In genomic region chr1:100769906-100770646, GRCh38 we compare ENCODE assay signal across 15 cellular contexts. TPM values are rescaled to one million over a fixed set of nuclear protein-coding genes. Genes with fewer than 3 reads are reported as not detected.
"Had no signal": no experiment of that assay in that cellular context is flagged by ENCODE, and none has a peak within 500 bp of the region (broad histone marks: within the 10 kb centered on the region; RNA-seq: fewer than 3 reads in every experiment).

No MANE protein-coding gene starts in this region.

- H3K4me1 ChIP-seq: ascending aorta, stomach, thyroid gland, uterus had no signal

- H3K27me3 ChIP-seq: ascending aorta, stomach, thyroid gland, uterus had no signal

- H3K4me3 ChIP-seq: ascending aorta, stomach, thyroid gland, uterus had no signal

- DNase-seq: activated CD4-positive, alpha-beta memory T cell treated with anti-CD3 and anti-CD28 coated beads for 36 hours; activated CD4-positive, alpha-beta T cell treated with anti-CD3 and anti-CD28 coated beads for 1 hour; activated gamma-delta T cell treated with Interleukin-2 at 50 U/mL for 16 hours; activated T-cell treated with anti-CD3 and anti-CD28 coated beads, Interleukin-2, amount 50 U/mL, for 48 hours; effector CD4-positive, alpha-beta T cell; glutamatergic neuron; immature natural killer cell; left colon; stimulated activated CD4-positive, alpha-beta T cell treated with anti-CD3 and anti-CD28 coated beads, Interleukin-15, amount 100 ng/mL, for 24 hours; stimulated activated CD4-positive, alpha-beta T cell treated with anti-CD3 and anti-CD28 coated beads, Interleukin-4, amount 100 ng/mL, for 4 hours; stomach; T-helper 9 cell; thyroid gland; uterus had no signal

- H3K27ac ChIP-seq: stomach, thyroid gland, uterus had no signal

- H3K9me3 ChIP-seq: ascending aorta, stomach, thyroid gland, uterus had no signal

- H3K36me3 ChIP-seq: ascending aorta, stomach, thyroid gland, uterus had no signal

- ATAC-seq: left colon had no signal

RNA-seq across cellular contexts. Expression of gene VCAM1, which starts 50.5 kb away (rescaled TPM):
- total RNA-seq: activated CD4-positive, alpha-beta memory T cell treated with anti-CD3 and anti-CD28 coated beads for 36 hours had no signal
